In the genomic region with DNA sequence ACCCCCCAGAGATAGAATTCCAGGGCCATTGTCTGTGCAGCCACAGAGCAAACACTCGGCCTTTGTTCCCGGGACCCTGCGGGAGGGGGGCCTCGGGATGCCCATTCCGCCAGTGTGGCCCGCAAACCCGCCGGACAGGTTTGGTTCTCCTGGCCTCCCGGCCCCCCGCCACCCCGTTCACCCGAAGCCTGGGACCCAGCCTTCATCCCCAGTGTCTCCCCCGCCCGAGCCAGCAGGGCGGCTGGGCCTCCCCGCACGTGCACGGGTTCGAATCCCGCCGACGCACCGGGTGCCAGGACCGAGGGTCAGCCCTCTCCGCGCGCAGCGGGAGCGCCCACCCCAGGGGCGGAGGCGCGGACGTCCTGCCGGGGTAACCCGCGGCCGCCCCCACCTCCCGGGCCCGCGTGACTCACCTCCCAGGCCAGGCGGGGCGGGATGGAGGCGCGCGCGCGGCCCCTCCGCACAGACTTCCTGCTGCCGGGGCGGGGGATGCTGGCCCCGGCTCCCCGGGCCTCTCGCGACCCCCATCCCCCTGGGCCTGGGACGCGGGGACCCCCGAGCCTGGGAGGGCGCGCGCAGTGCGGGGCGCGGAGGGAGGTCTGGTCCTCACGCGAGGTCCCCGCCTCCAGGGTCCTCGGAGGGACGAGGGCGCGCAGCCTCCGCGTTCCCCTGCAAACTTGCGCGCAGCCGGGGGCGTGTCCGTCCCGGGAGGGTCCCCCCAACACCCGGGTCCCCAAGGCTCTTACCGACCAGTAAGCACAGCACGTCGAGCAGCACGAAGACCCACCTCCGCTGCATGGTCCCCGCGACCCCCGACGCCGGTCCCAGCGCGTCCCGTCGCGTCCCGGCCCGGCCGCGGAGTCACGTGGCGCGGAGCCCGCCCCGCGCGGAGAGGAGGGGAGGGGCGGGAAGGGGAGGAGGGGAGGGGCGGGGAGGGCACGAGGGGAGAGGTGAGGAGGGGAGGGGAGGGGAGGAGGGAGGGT, we compare ENCODE assay signal across 8 cellular contexts. TPM values are rescaled to one million over a fixed set of nuclear protein-coding genes. Genes with fewer than 3 reads are reported as not detected.
DNase-seq lines count a peak whose midpoint lies in the region; ATAC-seq, FAIRE-seq and TF ChIP-seq lines count a peak whose summit lies in the region.

A gene (minus strand): TSS at position 865 of the 983 bp plus-strand sequence. CDS start 67 bp downstream, at position 798.

- peaks cover 0 to 10% (median 1%) of the 10 kb centered on the region in 3 donors for H3K4me1 Mint-ChIP-seq in IgD-negative memory B cell
- peaks cover 5% of the 10 kb centered on the region for H3K4me1 Mint-ChIP-seq in astrocyte (ENCODE audit: low read depth, unreplicated experiment)

- CTCF ChIA-PET in BJ (lab: Yijun Ruan, JAX): no interaction called here

- H3K4me1 ChIP-seq in astrocyte (ENCODE audit: insufficient read depth, low read length): peaks cover 16% of the 10 kb centered on the region
- peaks cover 25% of the 10 kb centered on the region for H3K4me1 ChIP-seq in iPS-18a (ENCODE audit: control insufficient read depth, low read depth, low read length)
- H3K4me1 ChIP-seq in gastrocnemius medialis: peaks cover 0 to 8% of the 10 kb centered on the region in 2 donors
- H3K4me1 ChIP-seq in HAP-1: peaks cover 6% of the 10 kb centered on the region

- no peak for FAIRE-seq in astrocyte (lab: Jason Lieb, UNC)

- peak within 1 kb of the TSS; percentile 83 for H2AFZ ChIP-seq in astrocyte (ENCODE audit: low read depth, low read length)

- POLR2A ChIA-PET in BJ (lab: Charles Lee): no interaction called here

- H3K9ac ChIP-seq in astrocyte (ENCODE audit: low read length) (peak within 1 kb of the TSS; percentile 52), iPS-18a (ENCODE audit: low read length) (peak within 1 kb of the TSS; percentile 87)

- H3K27ac ChIP-seq in astrocyte (ENCODE audit: low read depth, low read length) (no peak within 1 kb of the TSS), iPS-18a (ENCODE audit: low read length) (peak within 1 kb of the TSS; percentile 100), gastrocnemius medialis (no peak within 1 kb of the TSS)

- intact Hi-C loops in gastrocnemius medialis (cut with DNase I; ENCODE audit: low total_unique reads): no loop called here

- H3K27ac Mint-ChIP-seq in IgD-negative memory B cell: peak within 1 kb of the TSS in 1 of 3 donors; percentile 37
- H3K27ac Mint-ChIP-seq in astrocyte (ENCODE audit: unreplicated experiment): peak within 1 kb of the TSS; percentile 62

- peaks cover 41% of the 10 kb centered on the region for H3K27me3 Mint-ChIP-seq in IgD-negative memory B cell
- peaks cover 6% of the 10 kb centered on the region for H3K27me3 Mint-ChIP-seq in astrocyte (ENCODE audit: low read depth, unreplicated experiment)

- H3K4me3 ChIP-seq in BJ (ENCODE audit: low read depth, low read length): peak within 1 kb of the TSS; percentile 57
- peak within 1 kb of the TSS; percentile 48 for H3K4me3 ChIP-seq in astrocyte (ENCODE audit: insufficient read depth, low read depth, low read length)
- peak within 1 kb of the TSS; percentile 66 for H3K4me3 ChIP-seq in iPS-18a (ENCODE audit: low read length)
- H3K4me3 ChIP-seq in gastrocnemius medialis: peak within 1 kb of the TSS in 3 of 4 donors; percentile 18 to 32 (median 19)
- H3K4me3 ChIP-seq in HAP-1: no peak within 1 kb of the TSS

- no peak for ATAC-seq in gastrocnemius medialis
- ATAC-seq in HG03521 (IDR thresholded peaks at IDR 0.05; ENCODE audit: unreplicated experiment): no peak
- no peak for ATAC-seq in HG03025 (IDR thresholded peaks at IDR 0.05; ENCODE audit: low FRiP score, unreplicated experiment)

- H3K36me3 Mint-ChIP-seq in IgD-negative memory B cell (no peaks in the 10 kb centered on the region), astrocyte (ENCODE audit: low read depth, unreplicated experiment) (peaks cover 4% of the 10 kb centered on the region)

- DNase-seq in BJ (ENCODE audit: low read depth) (no peak), astrocyte (ENCODE audit: low read depth) (no peak), gastrocnemius medialis (no peak), HAP-1 (ENCODE audit: low spot score in 2 of 2) (no peak)

- TF ChIP-seq CTCF in BJ (IDR thresholded peaks at IDR 0.05; ENCODE audit: insufficient read depth, low read depth, low read length) (no peak), astrocyte (IDR thresholded peaks at IDR 0.05; ENCODE audit: insufficient read depth, low read depth, low read length) (no peak), gastrocnemius medialis (IDR thresholded peaks at IDR 0.05 in 4 of 5, conservative IDR thresholded peaks at IDR 0.05 in 1 of 5) (no peak)

- H3K9me3 Mint-ChIP-seq in IgD-negative memory B cell (no peaks in the 10 kb centered on the region), astrocyte (ENCODE audit: unreplicated experiment) (no peaks in the 10 kb centered on the region)

- in situ Hi-C loops in gastrocnemius medialis (cut with MboI; ENCODE audit: low sequenced_read_pairs in 4 of 4): no loop called here
- in situ Hi-C loops in HAP-1 (cut with MboI; ENCODE audit: low sequenced_read_pairs): no loop called here

- H3K27me3 ChIP-seq in BJ (ENCODE audit: control insufficient read depth, insufficient read depth, low read length) (peaks cover 15% of the 10 kb centered on the region), astrocyte (ENCODE audit: insufficient read depth, low read length) (peaks cover 21% of the 10 kb centered on the region), iPS-18a (ENCODE audit: control insufficient read depth, insufficient read depth, low read length) (peaks cover 32% of the 10 kb centered on the region), gastrocnemius medialis (peaks cover 44 to 61% (median 56%) of the 10 kb centered on the region in 3 donors), HAP-1 (ENCODE audit: low read depth) (0 out of 2 replicates have a peak, but pooled peaks cover 4% of the 10 kb centered on the region)

- no peaks in the 10 kb centered on the region for H3K79me2 ChIP-seq in astrocyte (ENCODE audit: insufficient read depth, low read length)

- H3K36me3 ChIP-seq in BJ (ENCODE audit: control insufficient read depth, insufficient read depth, low read length) (no peaks in the 10 kb centered on the region), astrocyte (ENCODE audit: insufficient read depth, low read length) (no peaks in the 10 kb centered on the region), iPS-18a (ENCODE audit: control insufficient read depth, low read depth, low read length) (peaks cover 9% of the 10 kb centered on the region), gastrocnemius medialis (no peaks in the 10 kb centered on the region), HAP-1 (replicated peaks) (no peaks in the 10 kb centered on the region)

- peak within 1 kb of the TSS; percentile 31 to 87 (median 70) for H3K4me3 Mint-ChIP-seq in IgD-negative memory B cell
- peak within 1 kb of the TSS; percentile 60 for H3K4me3 Mint-ChIP-seq in astrocyte (ENCODE audit: unreplicated experiment)

- H3K4me2 ChIP-seq in astrocyte (ENCODE audit: low read length): peak within 1 kb of the TSS; percentile 81

- no peaks in the 10 kb centered on the region for H3K9me3 ChIP-seq in astrocyte (ENCODE audit: insufficient read depth, low read depth, low read length)
- H3K9me3 ChIP-seq in iPS-18a (ENCODE audit: control insufficient read depth, low read depth, low read length): no peaks in the 10 kb centered on the region
- H3K9me3 ChIP-seq in gastrocnemius medialis: no peaks in the 10 kb centered on the region
- no peaks in the 10 kb centered on the region for H3K9me3 ChIP-seq in HAP-1

- no peak for TF ChIP-seq POLR2A in gastrocnemius medialis (IDR thresholded peaks at IDR 0.05)

- peaks cover 28% of the 10 kb centered on the region for H4K20me1 ChIP-seq in astrocyte (ENCODE audit: insufficient read depth, low read length)

RNA-seq across cellular contexts. Expression of the gene that starts here (rescaled TPM):
- polyA plus RNA-seq in BJ (2011; rRNA removed) (3.8 and 6.7 TPM in 2 replicates), IgD-negative memory B cell (0.53 TPM)
- polyA minus RNA-seq in BJ (2011; rRNA and poly(A)+ RNA removed): 4.7 and 6.5 TPM in 2 replicates
- total RNA-seq in astrocyte (2.9 and 3.7 TPM in 2 replicates), gastrocnemius medialis (1 to 10 TPM in 1 of 4 donors, under 1 TPM in 2, not detected in 1; 0.64 to 1.2 (median 0.92) TPM)
